Comparison of ENCODE assay signal across 10 cellular contexts in the genomic region with DNA sequence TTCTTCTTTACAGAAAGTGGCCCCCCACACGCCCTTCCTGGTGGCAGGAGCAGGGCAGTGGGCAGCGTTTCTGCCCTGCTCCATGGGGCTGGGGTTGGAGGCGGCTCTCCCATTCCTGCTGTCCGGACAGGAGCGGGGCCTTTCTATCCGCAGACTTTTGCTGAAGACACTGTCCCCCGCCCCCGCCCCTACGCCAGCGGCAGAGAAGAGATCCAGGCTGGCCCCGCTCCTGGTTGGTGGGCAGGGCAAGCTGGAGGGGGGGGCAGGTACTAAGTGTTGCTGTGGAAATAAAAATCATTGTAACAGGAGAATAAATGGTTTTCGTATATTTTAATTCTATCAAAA.
A peak's percentile ranks its signal among the peaks of the same experiment; 100 is the strongest.
DNase-seq lines count a peak whose midpoint lies in the region; ATAC-seq and TF ChIP-seq lines count a peak whose summit lies in the region.
"Had no signal": no experiment of that assay in that cellular context is flagged by ENCODE, and none has a peak within 500 bp of the region (broad histone marks: within the 10 kb centered on the region; RNA-seq: fewer than 3 reads in every experiment).

No MANE protein-coding gene starts in this region.

- no peak for ATAC-seq in central memory CD8-positive, alpha-beta T cell (replicated peaks; ENCODE audit: extremely low read depth, poor library complexity, severe bottlenecking)
- ATAC-seq in left lobe of liver: peak; percentile 51

- no peaks in the 10 kb centered on the region for H3K4me1 ChIP-seq in smooth muscle cell (ENCODE audit: low read depth)

- H2AFZ ChIP-seq in smooth muscle cell (ENCODE audit: low read depth): no peak overlapping the region

- H3K9me3 Mint-ChIP-seq in central memory CD8-positive, alpha-beta T cell: no peaks in the 10 kb centered on the region

- H3K27ac Mint-ChIP-seq in central memory CD8-positive, alpha-beta T cell (ENCODE audit: low read depth): no peak overlapping the region

- WGBS in smooth muscle cell (ENCODE audit: low lambda C conversion rate): 63% methylated on average over 11 of the region's 12 CpGs

- peak overlapping the region; percentile 53 for H3K4me3 ChIP-seq in smooth muscle cell

- H3K27me3 ChIP-seq in smooth muscle cell (ENCODE audit: low read depth): no peaks in the 10 kb centered on the region

- H3K27ac ChIP-seq in KOPT-K1 (ENCODE audit: low read depth, low read length, poor library complexity, severe bottlenecking): peak overlapping the region; percentile 80
- no peak overlapping the region for H3K27ac ChIP-seq in smooth muscle cell (ENCODE audit: low read depth)

- H3K4me2 ChIP-seq in smooth muscle cell: peak overlapping the region; percentile 84

- no peaks in the 10 kb centered on the region for H3K4me1 Mint-ChIP-seq in central memory CD8-positive, alpha-beta T cell

- H3K27me3 Mint-ChIP-seq in central memory CD8-positive, alpha-beta T cell: peaks cover 30% of the 10 kb centered on the region

- no peak for DNase-seq in central memory CD8-positive, alpha-beta T cell (ENCODE audit: low spot score in 2 of 2)
- DNase-seq in left lobe of liver (ENCODE audit: low spot score): no peak
- DNase-seq in smooth muscle cell (lab: John Stamatoyannopoulos, UW; ENCODE audit: unreplicated experiment): no peak
- no peak for DNase-seq in GOT3 (lab: John Stamatoyannopoulos, UW)
- no peak for DNase-seq in D341Med (ENCODE audit: low spot score)
- no peak for DNase-seq in NCI-H510A treated with DMSO at 0.1 percent for 48 hours (lab: John Stamatoyannopoulos, UW)
- no peak for DNase-seq in SKM-1 (lab: John Stamatoyannopoulos, UW; ENCODE audit: unreplicated experiment)
- DNase-seq: activated gamma-delta T cell treated with Interleukin-2 at 50 U/mL for 16 hours, NCI-H1092 had no signal

- H3K4me3 Mint-ChIP-seq in central memory CD8-positive, alpha-beta T cell: peak overlapping the region; percentile 76

- no peaks in the 10 kb centered on the region for H3K79me2 ChIP-seq in smooth muscle cell (ENCODE audit: low read depth)

- no peak overlapping the region for H3K9ac ChIP-seq in smooth muscle cell (ENCODE audit: low read depth)

- no peaks in the 10 kb centered on the region for H4K20me1 ChIP-seq in smooth muscle cell (ENCODE audit: low read depth)

- no peaks in the 10 kb centered on the region for H3K36me3 Mint-ChIP-seq in central memory CD8-positive, alpha-beta T cell (ENCODE audit: insufficient read depth)

- no peak for TF ChIP-seq CTCF in smooth muscle cell (IDR thresholded peaks at IDR 0.05; ENCODE audit: borderline replicate concordance, insufficient read depth, poor library complexity, severe bottlenecking)

- H3K9me3 ChIP-seq in KOPT-K1 (ENCODE audit: insufficient read depth, low read length, poor library complexity, severe bottlenecking) (peaks cover 19% of the 10 kb centered on the region), smooth muscle cell (replicated peaks; ENCODE audit: low read depth) (no peaks in the 10 kb centered on the region)

- H3K36me3 ChIP-seq in KOPT-K1 (ENCODE audit: insufficient read depth, low read length) (no peaks in the 10 kb centered on the region), smooth muscle cell (ENCODE audit: low read depth) (no peaks in the 10 kb centered on the region)

- H3F3A ChIP-seq in smooth muscle cell (ENCODE audit: low read depth): no peaks in the 10 kb centered on the region
